1 cellular context compared by ENCODE assay signal in genomic region chrX:38800981-38801845, GRCh38.
TF ChIP-seq lines count a peak whose summit lies in the region.

A gene with protein sequence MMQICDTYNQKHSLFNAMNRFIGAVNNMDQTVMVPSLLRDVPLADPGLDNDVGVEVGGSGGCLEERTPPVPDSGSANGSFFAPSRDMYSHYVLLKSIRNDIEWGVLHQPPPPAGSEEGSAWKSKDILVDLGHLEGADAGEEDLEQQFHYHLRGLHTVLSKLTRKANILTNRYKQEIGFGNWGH (plus strand): TSS chrX:38801459. CDS start chrX:38804947, 3,488 bp downstream.

TF ChIP-seq in HepG2, 621 proteins besides CTCF, POLR2A, EP300 and RAD21 (continued from another document):
- no peak for TF ChIP-seq USF2 (IDR thresholded peaks at IDR 0.05; ENCODE audit: low read depth, low read length)
- TF ChIP-seq USF2 (CRISPR knock-in tag; IDR thresholded peaks at IDR 0.05; ENCODE audit: borderline replicate concordance), result peak; percentile 66; the same call in 1 of the 2 replicates
- TF ChIP-seq ZNF224 (CRISPR knock-in tag; IDR thresholded peaks at IDR 0.05), result no peak
- no peak for TF ChIP-seq ZNF205 (CRISPR knock-in tag; IDR thresholded peaks at IDR 0.05)
- TF ChIP-seq POLR2G (IDR thresholded peaks at IDR 0.05; ENCODE audit: low read depth, low read length), result peak; percentile 86
- TF ChIP-seq ZNF264 (CRISPR knock-in tag; IDR thresholded peaks at IDR 0.05), result no peak
- no peak for TF ChIP-seq TP53 (CRISPR knock-in tag; conservative IDR thresholded peaks at IDR 0.05)
- no peak for TF ChIP-seq ZNF792 (CRISPR knock-in tag; IDR thresholded peaks at IDR 0.05)
- TF ChIP-seq ZNF160 (CRISPR knock-in tag; IDR thresholded peaks at IDR 0.05), result no peak
- peak; percentile 42 for TF ChIP-seq ZFY (CRISPR knock-in tag; IDR thresholded peaks at IDR 0.05)
- no peak for TF ChIP-seq GPN1 (CRISPR knock-in tag; IDR thresholded peaks at IDR 0.05; ENCODE audit: borderline replicate concordance)
- TF ChIP-seq, protein P1, sequence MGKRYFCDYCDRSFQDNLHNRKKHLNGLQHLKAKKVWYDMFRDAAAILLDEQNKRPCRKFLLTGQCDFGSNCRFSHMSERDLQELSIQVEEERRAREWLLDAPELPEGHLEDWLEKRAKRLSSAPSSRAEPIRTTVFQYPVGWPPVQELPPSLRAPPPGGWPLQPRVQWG (CRISPR knock-in tag; IDR thresholded peaks at IDR 0.05; ENCODE audit: borderline replicate concordance, low read depth), result no peak
- TF ChIP-seq, protein P2, sequence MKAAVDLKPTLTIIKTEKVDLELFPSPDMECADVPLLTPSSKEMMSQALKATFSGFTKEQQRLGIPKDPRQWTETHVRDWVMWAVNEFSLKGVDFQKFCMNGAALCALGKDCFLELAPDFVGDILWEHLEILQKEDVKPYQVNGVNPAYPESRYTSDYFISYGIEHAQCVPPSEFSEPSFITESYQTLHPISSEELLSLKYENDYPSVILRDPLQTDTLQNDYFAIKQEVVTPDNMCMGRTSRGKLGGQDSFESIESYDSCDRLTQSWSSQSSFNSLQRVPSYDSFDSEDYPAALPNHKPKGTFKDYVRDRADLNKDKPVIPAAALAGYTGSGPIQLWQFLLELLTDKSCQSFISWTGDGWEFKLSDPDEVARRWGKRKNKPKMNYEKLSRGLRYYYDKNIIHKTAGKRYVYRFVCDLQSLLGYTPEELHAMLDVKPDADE (CRISPR knock-in tag; IDR thresholded peaks at IDR 0.05), result no peak
- TF ChIP-seq RFX1 (IDR thresholded peaks at IDR 0.05), result peak; percentile 70; the same call in 1 of the 2 replicates
- no peak for TF ChIP-seq RBM22 (optimal IDR thresholded peaks at IDR 0.05; ENCODE audit: low read length)
- no peak for TF ChIP-seq NONO (IDR thresholded peaks at IDR 0.05)
- TF ChIP-seq NONO (CRISPR knock-in tag; conservative IDR thresholded peaks at IDR 0.05), result no peak
- TF ChIP-seq, protein P3, sequence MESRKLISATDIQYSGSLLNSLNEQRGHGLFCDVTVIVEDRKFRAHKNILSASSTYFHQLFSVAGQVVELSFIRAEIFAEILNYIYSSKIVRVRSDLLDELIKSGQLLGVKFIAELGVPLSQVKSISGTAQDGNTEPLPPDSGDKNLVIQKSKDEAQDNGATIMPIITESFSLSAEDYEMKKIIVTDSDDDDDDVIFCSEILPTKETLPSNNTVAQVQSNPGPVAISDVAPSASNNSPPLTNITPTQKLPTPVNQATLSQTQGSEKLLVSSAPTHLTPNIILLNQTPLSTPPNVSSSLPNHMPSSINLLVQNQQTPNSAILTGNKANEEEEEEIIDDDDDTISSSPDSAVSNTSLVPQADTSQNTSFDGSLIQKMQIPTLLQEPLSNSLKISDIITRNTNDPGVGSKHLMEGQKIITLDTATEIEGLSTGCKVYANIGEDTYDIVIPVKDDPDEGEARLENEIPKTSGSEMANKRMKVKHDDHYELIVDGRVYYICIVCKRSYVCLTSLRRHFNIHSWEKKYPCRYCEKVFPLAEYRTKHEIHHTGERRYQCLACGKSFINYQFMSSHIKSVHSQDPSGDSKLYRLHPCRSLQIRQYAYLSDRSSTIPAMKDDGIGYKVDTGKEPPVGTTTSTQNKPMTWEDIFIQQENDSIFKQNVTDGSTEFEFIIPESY (CRISPR knock-in tag; IDR thresholded peaks at IDR 0.05), result no peak
- TF ChIP-seq ZHX2 (IDR thresholded peaks at IDR 0.05; ENCODE audit: low read depth), result no peak
- TF ChIP-seq ZHX2 (CRISPR knock-in tag; IDR thresholded peaks at IDR 0.05; ENCODE audit: borderline replicate concordance), result no peak
- 0 out of 2 replicates have a peak, but pooled peaks have one; percentile 38 for TF ChIP-seq BORCS8-MEF2B (CRISPR knock-in tag; IDR thresholded peaks at IDR 0.05)
- peak; percentile 57; the same call in 1 of the 2 replicates for TF ChIP-seq NAIF1 (CRISPR knock-in tag; IDR thresholded peaks at IDR 0.05; ENCODE audit: borderline replicate concordance)
- TF ChIP-seq ZNF773 (CRISPR knock-in tag; IDR thresholded peaks at IDR 0.05; ENCODE audit: borderline replicate concordance), result no peak
- no peak for TF ChIP-seq TBX2 (CRISPR knock-in tag; IDR thresholded peaks at IDR 0.05; ENCODE audit: borderline replicate concordance)
- no peak for TF ChIP-seq ZNF558 (CRISPR knock-in tag; IDR thresholded peaks at IDR 0.05; ENCODE audit: borderline replicate concordance)
- TF ChIP-seq ZNF782 (CRISPR knock-in tag; IDR thresholded peaks at IDR 0.05; ENCODE audit: borderline replicate concordance), result no peak
- 0 out of 2 replicates have a peak, but pooled peaks have one; percentile 44 for TF ChIP-seq HIVEP1 (CRISPR knock-in tag; IDR thresholded peaks at IDR 0.05)
